8 cellular contexts compared by ENCODE assay signal in genomic region chr9:95092321-95093072, GRCh38.
DNase-seq lines count a peak whose midpoint lies in the region; ATAC-seq and TF ChIP-seq lines count a peak whose summit lies in the region.

No MANE protein-coding gene starts in this region.

- H3K9me3 ChIP-seq in body of pancreas = no peaks in the 10 kb centered on the region
- no peaks in the 10 kb centered on the region for H3K9me3 ChIP-seq in thymus (ENCODE audit: control insufficient read depth)

- H3K27me3 ChIP-seq in body of pancreas = no peaks in the 10 kb centered on the region
- H3K27me3 ChIP-seq in layer of hippocampus (ENCODE audit: control insufficient read depth, insufficient read depth, low read length) = no peaks in the 10 kb centered on the region
- no peaks in the 10 kb centered on the region for H3K27me3 ChIP-seq in thymus (ENCODE audit: control insufficient read depth, insufficient read depth)

- no peak for TF ChIP-seq CTCF in body of pancreas (IDR thresholded peaks at IDR 0.05)

- no peaks in the 10 kb centered on the region for H3K36me3 ChIP-seq in body of pancreas (replicated peaks in 1 of 2; ENCODE audit: insufficient read depth in 1 of 2, low read depth in 2 of 2)
- H3K36me3 ChIP-seq in thymus (ENCODE audit: control insufficient read depth, insufficient read depth) = no peaks in the 10 kb centered on the region

- peak; percentile 17 for DNase-seq in Jurkat, Clone E6-1 (ENCODE audit: low read depth, low spot score)
- peak in 1 of 4 donors; percentile 45 for DNase-seq in body of pancreas
- DNase-seq in NCI-H526 (lab: John Stamatoyannopoulos, UW) = no peak
- DNase-seq in DMS 273 (lab: John Stamatoyannopoulos, UW; ENCODE audit: unreplicated experiment) = no peak
- no peak for DNase-seq in AML-193 (lab: John Stamatoyannopoulos, UW)

- no peak overlapping the region for H3K4me3 ChIP-seq in Jurkat, Clone E6-1 (ENCODE audit: low read length)
- H3K4me3 ChIP-seq in body of pancreas (no peak overlapping the region), thymus (ENCODE audit: low read length) (no peak overlapping the region)

- peak in 1 of 3 donors; percentile 4 for TF ChIP-seq POLR2A in body of pancreas (IDR thresholded peaks at IDR 0.05)

- peaks cover 53% of the 10 kb centered on the region for H3K4me1 ChIP-seq in body of pancreas
- peaks cover 18% of the 10 kb centered on the region for H3K4me1 ChIP-seq in thymus (ENCODE audit: control insufficient read depth, insufficient read depth, low read length)

- 74 to 77% methylated on average over 15 to 18 of the region's 18 CpGs for WGBS in body of pancreas, 2 donors
- WGBS in thymus = 46% methylated on average over 18 of the region's 18 CpGs

- intact Hi-C loops in body of pancreas (cut with DNase I) = no loop called here

- H3K27ac ChIP-seq in body of pancreas (peak overlapping the region; percentile 44 to 72 (median 64)), layer of hippocampus (ENCODE audit: low read depth, low read length) (peak overlapping the region; percentile 85), thymus (ENCODE audit: low read depth) (peak overlapping the region; percentile 18)

- no peak for ATAC-seq in body of pancreas
- ATAC-seq in HG03025 (IDR thresholded peaks at IDR 0.05; ENCODE audit: low FRiP score, unreplicated experiment) = no peak

Comparison
In these comparisons a context has a peak if more than half of its experiments do, and no peak if none do; other contexts are left out.
1. H3K27ac ChIP-seq: peak in every context shown above with its lines; median percentile 85 in layer of hippocampus; 64 in body of pancreas; 18 in thymus.